ENCODE assay signal across 8 cellular contexts in the genomic region with DNA sequence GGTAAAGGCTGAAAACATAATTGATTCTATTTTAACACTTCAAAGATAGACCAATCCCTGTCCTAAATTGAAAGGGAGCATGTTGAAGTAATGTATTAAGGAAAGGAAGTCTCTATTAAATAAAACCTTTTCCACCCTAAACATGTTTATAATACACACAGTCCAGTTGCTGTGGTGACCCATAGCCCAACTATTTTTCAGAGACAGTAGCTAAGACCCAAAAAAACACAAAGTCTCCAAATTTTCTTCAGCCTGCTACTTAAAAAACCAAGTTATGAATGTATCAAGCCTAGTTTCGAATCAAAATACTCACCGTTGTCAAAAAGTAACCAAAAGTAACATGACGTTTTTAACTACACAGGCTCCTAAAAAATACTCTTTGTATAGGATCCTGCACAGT. TPM values are rescaled to one million over a fixed set of nuclear protein-coding genes. Genes with fewer than 3 reads are reported as not detected.
DNase-seq lines count a peak whose midpoint lies in the region; ATAC-seq and TF ChIP-seq lines count a peak whose summit lies in the region.

No MANE protein-coding gene starts in this region.

- intact Hi-C loops in CD14-positive monocyte (cut with micrococcal nuclease) = loop anchor here in 1 of 2 donors (5.0 to 10.0 kb wide), 2 partner anchors 38 to 105 kb away; no protein-coding TSS in a partner anchor
- intact Hi-C loops in dendritic cell treated with granulocyte-macrophage colony-stimulating factor and Interleukin-4, amounts not matched to agents 40 ng/mL and 50 ng/mL, for 4 days (cut with micrococcal nuclease) = no loop called here

- peaks cover 53% of the 10 kb centered on the region for H3K4me1 Mint-ChIP-seq in CD14-positive monocyte
- H3K4me1 Mint-ChIP-seq in dendritic cell treated with granulocyte-macrophage colony-stimulating factor and Interleukin-4, amounts not matched to agents 40 ng/mL and 50 ng/mL, for 4 days (ENCODE audit: low read depth) = peaks cover 28% of the 10 kb centered on the region
- H3K4me1 Mint-ChIP-seq in naive thymus-derived CD8-positive, alpha-beta T cell = peaks cover 22 to 63% (median 55%) of the 10 kb centered on the region in 4 donors

- ATAC-seq in naive thymus-derived CD8-positive, alpha-beta T cell = no peak
- ATAC-seq in GM18511 (IDR thresholded peaks at IDR 0.05; ENCODE audit: unreplicated experiment) = no peak

- H3K27ac Mint-ChIP-seq in CD14-positive monocyte = peak overlapping the region; percentile 94 to 99 (median 97)
- peak overlapping the region; percentile 95 for H3K27ac Mint-ChIP-seq in dendritic cell treated with granulocyte-macrophage colony-stimulating factor and Interleukin-4, amounts not matched to agents 40 ng/mL and 50 ng/mL, for 4 days
- peak overlapping the region; percentile 91 to 99 (median 96) for H3K27ac Mint-ChIP-seq in naive thymus-derived CD8-positive, alpha-beta T cell

- POLR2A ChIA-PET in naive thymus-derived CD8-positive, alpha-beta T cell (lab: Charles Lee) = interaction anchor here (1.0 to 9.1 kb wide), 11 partner anchors 7 to 344 kb away, joined by 3 to 269 read pairs (median 4); partner anchors contain the start of genes NUCKS1 and RAB29

- peaks cover 0 to 3% (median 0%) of the 10 kb centered on the region in 3 donors for H3K27me3 Mint-ChIP-seq in CD14-positive monocyte (ENCODE audit: low read depth in 3 of 3)
- H3K27me3 Mint-ChIP-seq in dendritic cell treated with granulocyte-macrophage colony-stimulating factor and Interleukin-4, amounts not matched to agents 40 ng/mL and 50 ng/mL, for 4 days = no peaks in the 10 kb centered on the region
- H3K27me3 Mint-ChIP-seq in naive thymus-derived CD8-positive, alpha-beta T cell = no peaks in the 10 kb centered on the region

- DNase-seq in CD14-positive monocyte (ENCODE audit: low spot score) = no peak
- peak; percentile 63 for DNase-seq in NAMALWA (ENCODE audit: low spot score)
- DNase-seq in naive thymus-derived CD8-positive, alpha-beta T cell = peak in 3 of 10 donors; percentile 5 to 16 (median 9)
- no peak for DNase-seq in GM13976 (ENCODE audit: low spot score)
- no peak for DNase-seq in D341Med (ENCODE audit: low spot score)
- DNase-seq in activated CD4-positive, alpha-beta T cell treated with anti-CD3 and anti-CD28 coated beads for 48 hours = no peak

- peak overlapping the region; percentile 98 to 100 for H3K4me3 Mint-ChIP-seq in CD14-positive monocyte
- H3K4me3 Mint-ChIP-seq in dendritic cell treated with granulocyte-macrophage colony-stimulating factor and Interleukin-4, amounts not matched to agents 40 ng/mL and 50 ng/mL, for 4 days = peak overlapping the region; percentile 100
- peak overlapping the region; percentile 82 to 99 (median 97) for H3K4me3 Mint-ChIP-seq in naive thymus-derived CD8-positive, alpha-beta T cell

- H3K36me3 Mint-ChIP-seq in CD14-positive monocyte = peaks cover 0 to 3% of the 10 kb centered on the region in 2 donors
- peaks cover 14% of the 10 kb centered on the region for H3K36me3 Mint-ChIP-seq in dendritic cell treated with granulocyte-macrophage colony-stimulating factor and Interleukin-4, amounts not matched to agents 40 ng/mL and 50 ng/mL, for 4 days (ENCODE audit: low read depth)
- H3K36me3 Mint-ChIP-seq in naive thymus-derived CD8-positive, alpha-beta T cell = peaks cover 0 to 34% (median 9%) of the 10 kb centered on the region in 3 donors

- no peak for TF ChIP-seq CTCF in CD14-positive monocyte (IDR thresholded peaks at IDR 0.05)
- TF ChIP-seq CTCF in GM13976 (IDR thresholded peaks at IDR 0.05; ENCODE audit: borderline replicate concordance, control extremely low read depth, extremely low read depth, insufficient read depth, missing control alignments) = no peak

- in situ Hi-C loops in GM13976 (cut with MboI; ENCODE audit: low sequenced_read_pairs, unreplicated experiment) = loop anchor here (5.0 kb wide), 1 partner anchor 43 kb away; no protein-coding TSS in a partner anchor

- H3K9me3 Mint-ChIP-seq in CD14-positive monocyte = no peaks in the 10 kb centered on the region
- H3K9me3 Mint-ChIP-seq in dendritic cell treated with granulocyte-macrophage colony-stimulating factor and Interleukin-4, amounts not matched to agents 40 ng/mL and 50 ng/mL, for 4 days = no peaks in the 10 kb centered on the region
- H3K9me3 Mint-ChIP-seq in naive thymus-derived CD8-positive, alpha-beta T cell = no peaks in the 10 kb centered on the region

RNA-seq across cellular contexts. Expression of gene ELK4, which starts 1.6 kb away (rescaled TPM):
- polyA plus RNA-seq in CD14-positive monocyte = 1 to 10 TPM; 1.4 to 2.6 TPM
- 100 to 1,000 TPM; 194 to 204 TPM for total RNA-seq in naive thymus-derived CD8-positive, alpha-beta T cell
- polyA plus RNA-seq in naive thymus-derived CD8-positive, alpha-beta T cell = 1 to 10 TPM; 4.5 to 8.3 (median 5.8) TPM

RNA-seq across cellular contexts. Expression of gene SLC45A3, which starts 50.1 kb away (rescaled TPM):
- under 1 TPM in 1 of 2 donors, not detected in 1; 0.11 TPM for polyA plus RNA-seq in CD14-positive monocyte
- total RNA-seq in naive thymus-derived CD8-positive, alpha-beta T cell = under 1 TPM; 0.25 to 0.36 TPM
- polyA plus RNA-seq in naive thymus-derived CD8-positive, alpha-beta T cell = not detected
